ENCODE assay signal across 8 cellular contexts in the genomic region with DNA sequence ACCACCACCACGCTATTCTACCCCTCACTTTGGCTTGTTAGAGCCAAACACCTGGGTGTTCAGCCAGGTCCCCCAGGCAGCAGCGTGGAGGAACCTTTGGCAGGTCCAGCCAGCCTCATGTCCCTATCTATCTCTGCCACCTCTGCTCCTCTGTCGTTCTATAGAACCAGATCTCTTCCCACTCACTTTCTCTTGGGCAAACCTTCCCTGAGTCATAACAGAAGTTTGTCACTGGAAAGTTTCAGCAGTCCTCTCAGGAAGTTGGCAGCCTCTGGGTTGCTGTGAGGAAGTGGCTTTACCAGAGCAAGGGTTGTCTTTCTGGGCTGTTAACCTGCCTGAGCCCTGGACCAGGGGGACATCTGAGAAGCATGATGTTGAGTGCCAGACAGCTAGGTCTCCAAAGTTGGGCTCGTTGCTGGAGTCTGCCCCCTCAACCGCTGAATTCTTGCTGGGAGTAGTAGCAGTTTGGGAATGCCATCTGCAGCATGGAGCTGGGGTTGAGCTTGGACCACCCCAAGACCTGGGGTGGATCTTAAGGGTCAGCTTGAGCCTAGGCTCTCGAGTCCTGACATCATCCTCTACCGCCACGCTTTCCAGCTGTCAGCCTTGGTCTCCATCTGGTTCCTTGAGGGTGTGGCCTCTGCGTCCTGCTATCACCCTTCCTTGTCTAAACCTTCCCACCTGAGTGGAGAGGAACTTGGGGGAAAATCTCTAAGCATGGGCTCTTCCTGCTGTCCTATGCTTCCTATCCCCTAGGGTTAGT. TPM values are rescaled to one million over a fixed set of nuclear protein-coding genes. Genes with fewer than 3 reads are reported as not detected.
DNase-seq lines count a peak whose midpoint lies in the region; ATAC-seq and TF ChIP-seq lines count a peak whose summit lies in the region.

No MANE protein-coding gene starts in this region.

- H3K4me1 Mint-ChIP-seq in Caco-2 (ENCODE audit: low read depth, unreplicated experiment) (peaks cover 32% of the 10 kb centered on the region), neural progenitor cell (peaks cover 58% of the 10 kb centered on the region)
- H3K4me1 Mint-ChIP-seq in activated CD4-positive, alpha-beta T cell treated with anti-CD3 and anti-CD28 coated beads, Interleukin-2, amount 10 ng/mL, durations not matched to agents 24 days and 14 days: peaks cover 74% of the 10 kb centered on the region

- intact Hi-C loops in Caco-2 (cut with micrococcal nuclease; ENCODE audit: unreplicated experiment) (loop anchor here (2.0 kb wide), 1 partner anchor 44 kb away; the partner anchor contains the start of gene CEP85), esophagus squamous epithelium (cut with DNase I) (no loop called here)
- intact Hi-C loops in activated CD4-positive, alpha-beta T cell treated with anti-CD3 and anti-CD28 coated beads, Interleukin-2, amount 10 ng/mL, durations not matched to agents 24 days and 14 days (cut with micrococcal nuclease): loop anchor here (5.0 kb wide), 5 partner anchors 112 to 303 kb away; partner anchors contain the start of genes C1orf232, DHDDS, HMGN2 and PDIK1L

- H2AFZ ChIP-seq in KMS-11 (ENCODE audit: low read depth): peak overlapping the region; percentile 69
- H2AFZ ChIP-seq in neural progenitor cell (replicated peaks): no peak overlapping the region

- TSS peak; percentile 41 for BruUV-seq in Caco-2 (replicated peaks; lab: Mats Ljungman, UMichigan)

- H3K27me3 Mint-ChIP-seq in Caco-2 (ENCODE audit: insufficient read depth, unreplicated experiment) (no peaks in the 10 kb centered on the region), neural progenitor cell (ENCODE audit: insufficient read depth, low read depth) (peaks cover 6% of the 10 kb centered on the region)
- no peaks in the 10 kb centered on the region for H3K27me3 Mint-ChIP-seq in activated CD4-positive, alpha-beta T cell treated with anti-CD3 and anti-CD28 coated beads, Interleukin-2, amount 10 ng/mL, durations not matched to agents 24 days and 14 days

- H3K4me2 ChIP-seq in KMS-11 (peak overlapping the region; percentile 87), neural progenitor cell (peak overlapping the region; percentile 88)

- peak in 2 of 4 donors; percentile 10 to 23 for TF ChIP-seq POLR2A in esophagus squamous epithelium (IDR thresholded peaks at IDR 0.05)

- H3K36me3 Mint-ChIP-seq in Caco-2 (ENCODE audit: insufficient read depth, unreplicated experiment) (peaks cover 48% of the 10 kb centered on the region), neural progenitor cell (peaks cover 29% of the 10 kb centered on the region)
- H3K36me3 Mint-ChIP-seq in activated CD4-positive, alpha-beta T cell treated with anti-CD3 and anti-CD28 coated beads, Interleukin-2, amount 10 ng/mL, durations not matched to agents 24 days and 14 days (ENCODE audit: low read depth): peaks cover 61% of the 10 kb centered on the region

- H3K4me3 Mint-ChIP-seq in Caco-2 (ENCODE audit: unreplicated experiment) (peak overlapping the region; percentile 88), neural progenitor cell (peak overlapping the region; percentile 90)
- H3K4me3 Mint-ChIP-seq in activated CD4-positive, alpha-beta T cell treated with anti-CD3 and anti-CD28 coated beads, Interleukin-2, amount 10 ng/mL, durations not matched to agents 24 days and 14 days: peak overlapping the region; percentile 96

- H3K79me2 ChIP-seq in KMS-11 (ENCODE audit: insufficient read depth, low read depth) (no peaks in the 10 kb centered on the region; the same call in 1 of the 2 replicates), neural progenitor cell (ENCODE audit: low read depth) (peaks cover 23% of the 10 kb centered on the region)

- no peaks in the 10 kb centered on the region for H3K9me3 Mint-ChIP-seq in Caco-2 (ENCODE audit: unreplicated experiment)
- no peaks in the 10 kb centered on the region for H3K9me3 Mint-ChIP-seq in activated CD4-positive, alpha-beta T cell treated with anti-CD3 and anti-CD28 coated beads, Interleukin-2, amount 10 ng/mL, durations not matched to agents 24 days and 14 days
- H3K9me3 Mint-ChIP-seq in neural progenitor cell: no peaks in the 10 kb centered on the region

- H3K36me3 ChIP-seq in Caco-2 (ENCODE audit: control insufficient read depth, insufficient read depth, low read length): peaks cover 3% of the 10 kb centered on the region
- no peaks in the 10 kb centered on the region; the same call in 1 of the 2 replicates for H3K36me3 ChIP-seq in KMS-11 (ENCODE audit: insufficient read depth)
- peaks cover 0 to 31% (median 0%) of the 10 kb centered on the region in 3 donors for H3K36me3 ChIP-seq in esophagus squamous epithelium
- H3K36me3 ChIP-seq in neural progenitor cell: no peaks in the 10 kb centered on the region

- no peak for TF ChIP-seq CTCF in Caco-2 (IDR thresholded peaks at IDR 0.05; ENCODE audit: insufficient read depth in 1 of 2, low read depth in 1 of 2, low read length in 1 of 2, severe bottlenecking in 1 of 2, unreplicated experiment in 1 of 2)
- TF ChIP-seq CTCF in KMS-11 (conservative IDR thresholded peaks at IDR 0.05; ENCODE audit: low read depth, low read length): no peak
- no peak for TF ChIP-seq CTCF in esophagus squamous epithelium (IDR thresholded peaks at IDR 0.05)
- TF ChIP-seq CTCF in neural progenitor cell (IDR thresholded peaks at IDR 0.05): no peak

- CTCF ChIA-PET in Caco-2 (lab: Charles Lee): interaction anchor here (0.6 to 1.8 kb wide), 6 partner anchors 21 to 176 kb away, joined by 3 to 7 read pairs (median 4); partner anchors contain the start of gene CEP85

- H3K27me3 ChIP-seq in Caco-2 (replicated peaks; ENCODE audit: control insufficient read depth, insufficient read depth, low read length): no peaks in the 10 kb centered on the region
- H3K27me3 ChIP-seq in KMS-11 (ENCODE audit: insufficient read depth, low read depth): no peaks in the 10 kb centered on the region
- no peaks in the 10 kb centered on the region for H3K27me3 ChIP-seq in esophagus squamous epithelium
- no peaks in the 10 kb centered on the region for H3K27me3 ChIP-seq in neural progenitor cell

- POLR2A ChIA-PET in Caco-2 (lab: Charles Lee): interaction anchor here (1.4 kb wide), 1 partner anchor 109 kb away, joined by 4 read pairs; the partner anchor contains the start of gene ZNF593

- no peaks in the 10 kb centered on the region for H4K20me1 ChIP-seq in KMS-11 (ENCODE audit: insufficient read depth)
- peaks cover 11% of the 10 kb centered on the region for H4K20me1 ChIP-seq in neural progenitor cell (ENCODE audit: low read depth)

- H3K4me1 ChIP-seq in Caco-2: peaks cover 41% of the 10 kb centered on the region
- peaks cover 47% of the 10 kb centered on the region for H3K4me1 ChIP-seq in KMS-11 (ENCODE audit: low read depth, poor library complexity, severe bottlenecking)
- H3K4me1 ChIP-seq in esophagus squamous epithelium: peaks cover 59 to 94% (median 66%) of the 10 kb centered on the region in 3 donors
- H3K4me1 ChIP-seq in neural progenitor cell: peaks cover 21% of the 10 kb centered on the region

- peaks cover 55% of the 10 kb centered on the region for H3F3A ChIP-seq in neural progenitor cell (ENCODE audit: low read depth)

- H3K27ac Mint-ChIP-seq in Caco-2 (ENCODE audit: unreplicated experiment) (peak overlapping the region; percentile 81), neural progenitor cell (peak overlapping the region; percentile 72)
- peak overlapping the region; percentile 97 for H3K27ac Mint-ChIP-seq in activated CD4-positive, alpha-beta T cell treated with anti-CD3 and anti-CD28 coated beads, Interleukin-2, amount 10 ng/mL, durations not matched to agents 24 days and 14 days

- H3K27ac ChIP-seq in KMS-11 (peak overlapping the region; percentile 40; the same call in 1 of the 2 replicates), esophagus squamous epithelium (peak overlapping the region; percentile 99 to 100 (median 99)), neural progenitor cell (no peak overlapping the region)

- H3K9me3 ChIP-seq in Caco-2 (no peaks in the 10 kb centered on the region), esophagus squamous epithelium (no peaks in the 10 kb centered on the region), neural progenitor cell (ENCODE audit: low read depth) (no peaks in the 10 kb centered on the region)

- H3K9ac ChIP-seq in KMS-11 (peak overlapping the region; percentile 59; the same call in 1 of the 2 replicates), neural progenitor cell (no peak overlapping the region)

- WGBS in esophagus squamous epithelium, 2 donors: 15 to 23% methylated on average over 3 to 5 of the region's 9 CpGs

- H3K4me3 ChIP-seq in Caco-2 (ENCODE audit: low read depth, low read length): peak overlapping the region; percentile 82
- H3K4me3 ChIP-seq in KMS-11 (IDR thresholded peaks at IDR 0.05; ENCODE audit: insufficient read depth, low read depth, low read length): no peak overlapping the region
- H3K4me3 ChIP-seq in esophagus squamous epithelium: peak overlapping the region; percentile 80 to 99 (median 94)
- peak overlapping the region; percentile 76 for H3K4me3 ChIP-seq in neural progenitor cell

- DNase-seq in Caco-2 (no peak), esophagus squamous epithelium (lab: John Stamatoyannopoulos, UW) (no peak), neural progenitor cell (ENCODE audit: low spot score) (peak; percentile 24), NCI-H1436 treated with DMSO at 0.1 percent for 48 hours (lab: John Stamatoyannopoulos, UW) (no peak)
- DNase-seq in activated CD4-positive, alpha-beta T cell treated with anti-CD3 and anti-CD28 coated beads, Interleukin-2, amount 10 ng/mL, durations not matched to agents 24 days and 14 days: peak; percentile 81
- DNase-seq in activated CD4-positive, CD25-positive, alpha-beta regulatory T cell (lab: John Stamatoyannopoulos, UW): no peak

- ATAC-seq in GM21529 (IDR thresholded peaks at IDR 0.05; ENCODE audit: unreplicated experiment): no peak

RNA-seq across cellular contexts. Expression of gene SH3BGRL3, which starts 0.9 kb away (rescaled TPM):
- 73.4 and 74.3 TPM in 2 replicates for total RNA-seq in Caco-2 (2022)
- total RNA-seq in activated CD4-positive, alpha-beta T cell treated with anti-CD3 and anti-CD28 coated beads, Interleukin-2, amount 10 ng/mL, durations not matched to agents 24 days and 14 days: 463 and 474 TPM in 2 replicates
- total RNA-seq in esophagus squamous epithelium: 100 to 1,000 TPM in 2 of 4 donors, 10 to 100 TPM in 2; 76.9 to 163 (median 106) TPM
- 15.6 and 41.9 TPM in 2 replicates for total RNA-seq in neural progenitor cell (ENCODE audit: low replicate concordance)

RNA-seq across cellular contexts. Expression of gene UBXN11, which starts 27.4 kb away (rescaled TPM):
- 12.5 TPM in 2 replicates for total RNA-seq in Caco-2 (2022)
- total RNA-seq in activated CD4-positive, alpha-beta T cell treated with anti-CD3 and anti-CD28 coated beads, Interleukin-2, amount 10 ng/mL, durations not matched to agents 24 days and 14 days: 17.1 and 19.0 TPM in 2 replicates
- 1 to 10 TPM; 3.2 to 9.2 (median 3.7) TPM for total RNA-seq in esophagus squamous epithelium
- 5.9 and 10.2 TPM in 2 replicates for total RNA-seq in neural progenitor cell (ENCODE audit: low replicate concordance)

RNA-seq across cellular contexts. Expression of gene CD52, which starts 38.7 kb away (rescaled TPM):
- not detected in 2 replicates for total RNA-seq in Caco-2 (2022)
- 295 and 297 TPM in 2 replicates for total RNA-seq in activated CD4-positive, alpha-beta T cell treated with anti-CD3 and anti-CD28 coated beads, Interleukin-2, amount 10 ng/mL, durations not matched to agents 24 days and 14 days
- 10 to 100 TPM in 2 of 4 donors, 1 to 10 TPM in 2; 1.9 to 22.1 (median 9.4) TPM for total RNA-seq in esophagus squamous epithelium
- total RNA-seq in neural progenitor cell (ENCODE audit: low replicate concordance): 2.5 and 7.3 TPM in 2 replicates

RNA-seq across cellular contexts. Expression of gene CEP85, which starts 45.0 kb away (rescaled TPM):
- total RNA-seq in Caco-2 (2022): 19.7 and 22.4 TPM in 2 replicates
- total RNA-seq in activated CD4-positive, alpha-beta T cell treated with anti-CD3 and anti-CD28 coated beads, Interleukin-2, amount 10 ng/mL, durations not matched to agents 24 days and 14 days: 39.3 and 40.8 TPM in 2 replicates
- 10 to 100 TPM in 3 of 4 donors, 1 to 10 TPM in 1; 7.5 to 14.7 (median 12.5) TPM for total RNA-seq in esophagus squamous epithelium
- total RNA-seq in neural progenitor cell (ENCODE audit: low replicate concordance): 41.4 and 54.1 TPM in 2 replicates

Comparison
In these comparisons a context has a peak if more than half of its experiments do, and no peak if none do; other contexts are left out.
1. DNase-seq: peak in activated CD4-positive, alpha-beta T cell treated with anti-CD3 and anti-CD28 coated beads, Interleukin-2, amount 10 ng/mL, durations not matched to agents 24 days and 14 days (single experiment) and neural progenitor cell (single experiment); none in Caco-2 (0 of 2), esophagus squamous epithelium (single experiment), NCI-H1436 treated with DMSO at 0.1 percent for 48 hours (single experiment) and activated CD4-positive, CD25-positive, alpha-beta regulatory T cell (0 of 4).
2. RNA of gene CD52, which starts 38.7 kb away (total RNA-seq): 295 to 297 TPM in activated CD4-positive, alpha-beta T cell treated with anti-CD3 and anti-CD28 coated beads, Interleukin-2, amount 10 ng/mL, durations not matched to agents 24 days and 14 days; 1.9 to 22.1 TPM in esophagus squamous epithelium, 2.5 to 7.3 TPM in neural progenitor cell and not detected in Caco-2; every median in the first group is over 10 times any median in the second.
3. Peak in every context shown above with its lines, with median percentiles within 50 percentile points of each other: H3K27ac Mint-ChIP-seq and H3K4me3 Mint-ChIP-seq.